In the genomic region with DNA sequence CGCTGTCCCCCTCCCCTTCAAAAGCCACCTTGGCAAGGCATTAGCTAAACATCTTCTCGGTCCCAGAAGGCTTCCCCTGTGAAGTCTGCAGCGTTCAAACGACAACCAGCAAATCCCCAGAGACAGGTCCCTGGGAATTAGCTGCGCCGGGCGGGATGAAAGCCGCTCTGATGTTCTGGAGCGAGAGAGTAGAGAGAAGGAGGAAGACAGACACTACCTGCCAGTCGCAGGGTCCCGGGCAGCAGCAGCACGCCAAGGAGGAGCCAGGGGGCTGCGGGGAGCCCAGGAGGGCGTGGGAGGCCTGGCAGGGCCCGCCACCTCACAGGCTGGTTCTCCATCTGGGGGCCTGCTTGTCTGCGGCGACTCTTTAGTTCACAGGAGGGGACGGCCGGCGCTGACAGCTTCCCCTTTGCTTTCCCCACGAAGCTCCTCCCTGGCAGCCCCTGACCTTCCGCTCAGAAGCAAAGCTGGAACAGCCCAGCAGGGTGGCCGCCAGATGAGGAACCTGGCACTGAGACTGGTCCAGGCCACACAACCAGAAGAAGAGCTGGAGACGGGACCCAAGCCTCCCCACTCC, we compare ENCODE assay signal across 10 cellular contexts. TPM values are rescaled to one million over a fixed set of nuclear protein-coding genes. Genes with fewer than 3 reads are reported as not detected.
DNase-seq lines count a peak whose midpoint lies in the region; ATAC-seq and TF ChIP-seq lines count a peak whose summit lies in the region.
"Had no signal": no experiment of that assay in that cellular context is flagged by ENCODE, and none has a peak within 500 bp of the region (broad histone marks: within the 10 kb centered on the region; RNA-seq: fewer than 3 reads in every experiment).

A gene with protein sequence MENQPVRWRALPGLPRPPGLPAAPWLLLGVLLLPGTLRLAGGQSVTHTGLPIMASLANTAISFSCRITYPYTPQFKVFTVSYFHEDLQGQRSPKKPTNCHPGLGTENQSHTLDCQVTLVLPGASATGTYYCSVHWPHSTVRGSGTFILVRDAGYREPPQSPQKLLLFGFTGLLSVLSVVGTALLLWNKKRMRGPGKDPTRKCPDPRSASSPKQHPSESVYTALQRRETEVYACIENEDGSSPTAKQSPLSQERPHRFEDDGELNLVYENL (minus strand): TSS at position 384 of the 577 bp plus-strand sequence. CDS start 46 bp downstream, at position 338.

- H3K9me3 ChIP-seq in right lobe of liver (no peaks in the 10 kb centered on the region), subcutaneous abdominal adipose tissue (ENCODE audit: control insufficient read depth in 5 of 5, low read length in 5 of 5) (no peaks in the 10 kb centered on the region)

- H3K4me3 ChIP-seq in right lobe of liver (peak within 1 kb of the TSS in 2 of 3 donors; percentile 27 to 32), subcutaneous abdominal adipose tissue (ENCODE audit: low read depth in 1 of 5, low read length in 5 of 5) (peak within 1 kb of the TSS; percentile 33 to 51 (median 46))

- peak within 1 kb of the TSS; percentile 38 to 68 (median 50) for H3K27ac ChIP-seq in right lobe of liver
- no peak within 1 kb of the TSS for H3K27ac ChIP-seq in subcutaneous abdominal adipose tissue (ENCODE audit: low read depth, low read length)

- ATAC-seq in WTC11 (no peak), right lobe of liver (peak; percentile 58 to 70 (median 62))
- ATAC-seq: naive thymus-derived CD8-positive, alpha-beta T cell had no signal

- peak within 1 kb of the TSS; percentile 46; the same call in 1 of the 2 replicates for H3K27ac Mint-ChIP-seq in WTC11

- no peak within 1 kb of the TSS for H3K4me3 Mint-ChIP-seq in WTC11

- H3K4me1 ChIP-seq in right lobe of liver (peaks cover 0 to 3% (median 0%) of the 10 kb centered on the region in 4 donors), subcutaneous abdominal adipose tissue (ENCODE audit: control insufficient read depth in 5 of 5, insufficient read depth in 5 of 5, low read length in 5 of 5) (peaks cover 5 to 51% (median 29%) of the 10 kb centered on the region in 5 donors)

- H3K36me3 Mint-ChIP-seq in WTC11: no peaks in the 10 kb centered on the region
- H3K36me3 Mint-ChIP-seq: naive thymus-derived CD8-positive, alpha-beta T cell had no signal

- H3K36me3 ChIP-seq in right lobe of liver: no peaks in the 10 kb centered on the region
- no peaks in the 10 kb centered on the region for H3K36me3 ChIP-seq in subcutaneous abdominal adipose tissue (ENCODE audit: control insufficient read depth in 5 of 5, insufficient read depth in 5 of 5, low read length in 5 of 5)

- in situ Hi-C loops in GM13977 (cut with MboI; ENCODE audit: low pct_unique_long_range_greater_than_20kb, low sequenced_read_pairs, unreplicated experiment): loop anchor here (10.0 to 25.0 kb wide), 2 partner anchors 257 to 470 kb away; a partner anchor contains a TSS

- intact Hi-C loops in right lobe of liver (cut with DNase I): loop anchor here in 1 of 2 donors (5.0 to 10.0 kb wide), 2 partner anchors 265 to 467 kb away; a partner anchor contains a TSS

- H3K27me3 ChIP-seq in right lobe of liver: no peaks in the 10 kb centered on the region
- peaks cover 3 to 49% (median 29%) of the 10 kb centered on the region in 5 donors for H3K27me3 ChIP-seq in subcutaneous abdominal adipose tissue (ENCODE audit: control insufficient read depth in 5 of 5, insufficient read depth in 4 of 5, low read length in 5 of 5)

- POLR2A ChIA-PET in WTC11 (lab: Charles Lee): no interaction called here

- no peak for TF ChIP-seq CTCF in WTC11 (IDR thresholded peaks at IDR 0.05)
- TF ChIP-seq CTCF in right lobe of liver (IDR thresholded peaks at IDR 0.05): no peak
- no peak for TF ChIP-seq CTCF in GM13977 (IDR thresholded peaks at IDR 0.05; ENCODE audit: extremely low read depth, insufficient read depth, missing control alignments)

- peak; percentile 65 for TF ChIP-seq POLR2A in right lobe of liver (IDR thresholded peaks at IDR 0.05)

- peak within 1 kb of the TSS in 3 of 5 donors; percentile 14 to 37 (median 31) for H3K9ac ChIP-seq in subcutaneous abdominal adipose tissue (ENCODE audit: low read length in 5 of 5)

- peaks cover 26% of the 10 kb centered on the region for H3K4me1 Mint-ChIP-seq in WTC11

- CTCF ChIA-PET in WTC11 (lab: Charles Lee): interaction anchor here (0.5 to 2.7 kb wide), 12 partner anchors 12 to 506 kb away, joined by 3 to 18 read pairs (median 3); a partner anchor contains a TSS

- H3K27me3 Mint-ChIP-seq in WTC11 (ENCODE audit: low read depth): peaks cover 14% of the 10 kb centered on the region

- whole genome bisulfite sequencing in right lobe of liver (ENCODE audit: insufficient coverage, low coverage, low lambda C conversion rate, missing lambda C conversion rate): 29% methylated on average over 5 of the region's 24 CpGs

- no peaks in the 10 kb centered on the region for H3K9me3 Mint-ChIP-seq in WTC11
- H3K9me3 Mint-ChIP-seq: naive thymus-derived CD8-positive, alpha-beta T cell had no signal

- DNase-seq in MV-4-11 (lab: John Stamatoyannopoulos, UW) (peak; percentile 77), WTC11 (ENCODE audit: low spot score) (no peak), right lobe of liver (peak; percentile 65 to 82 (median 68)), dedifferentiated amniotic fluid mesenchymal stem cell (ENCODE audit: extremely low spot score) (no peak), GM13977 (ENCODE audit: low spot score) (no peak)
- no peak for DNase-seq in stimulated activated CD4-positive, alpha-beta T cell treated with anti-CD3 and anti-CD28 coated beads, Interleukin-15, amount 100 ng/mL, for 24 hours
- no peak for DNase-seq in stimulated activated CD4-positive, alpha-beta T cell treated with anti-CD3 and anti-CD28 coated beads, Interleukin-2, amount 100 ng/mL, for 48 hours
- DNase-seq: naive thymus-derived CD8-positive, alpha-beta T cell; NCI-H510A treated with DMSO at 0.1 percent for 48 hours had no signal

TF ChIP-seq in WTC11, 78 proteins besides CTCF, POLR2A, EP300 and RAD21:
- TF ChIP-seq, protein P1, sequence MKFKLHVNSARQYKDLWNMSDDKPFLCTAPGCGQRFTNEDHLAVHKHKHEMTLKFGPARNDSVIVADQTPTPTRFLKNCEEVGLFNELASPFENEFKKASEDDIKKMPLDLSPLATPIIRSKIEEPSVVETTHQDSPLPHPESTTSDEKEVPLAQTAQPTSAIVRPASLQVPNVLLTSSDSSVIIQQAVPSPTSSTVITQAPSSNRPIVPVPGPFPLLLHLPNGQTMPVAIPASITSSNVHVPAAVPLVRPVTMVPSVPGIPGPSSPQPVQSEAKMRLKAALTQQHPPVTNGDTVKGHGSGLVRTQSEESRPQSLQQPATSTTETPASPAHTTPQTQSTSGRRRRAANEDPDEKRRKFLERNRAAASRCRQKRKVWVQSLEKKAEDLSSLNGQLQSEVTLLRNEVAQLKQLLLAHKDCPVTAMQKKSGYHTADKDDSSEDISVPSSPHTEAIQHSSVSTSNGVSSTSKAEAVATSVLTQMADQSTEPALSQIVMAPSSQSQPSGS (CRISPR knock-in tag; IDR thresholded peaks at IDR 0.05; ENCODE audit: borderline replicate concordance, low read depth): no peak
- TF ChIP-seq JAZF1 (CRISPR knock-in tag; IDR thresholded peaks at IDR 0.05): no peak

RNA-seq across cellular contexts. Expression of the gene that starts here (rescaled TPM):
- total RNA-seq in WTC11 (2021) (0.92 to 1.6 TPM (median 1.2 TPM) in 3 replicates), right lobe of liver (1 to 10 TPM; 2.1 to 6.6 (median 2.4) TPM)

Comparison
In these comparisons a context has a peak if more than half of its experiments do, and no peak if none do; other contexts are left out.
1. DNase-seq: peak in MV-4-11 (single experiment) and right lobe of liver (3 of 3); none in WTC11 (single experiment), dedifferentiated amniotic fluid mesenchymal stem cell (single experiment), GM13977 (single experiment), stimulated activated CD4-positive, alpha-beta T cell treated with anti-CD3 and anti-CD28 coated beads, Interleukin-15, amount 100 ng/mL, for 24 hours (single experiment) and stimulated activated CD4-positive, alpha-beta T cell treated with anti-CD3 and anti-CD28 coated beads, Interleukin-2, amount 100 ng/mL, for 48 hours (0 of 2).